Comparison of ENCODE assay signal across 15 cellular contexts in genomic region chr1:200405273-200405672, GRCh38. TPM values are rescaled to one million over a fixed set of nuclear protein-coding genes. Genes with fewer than 3 reads are reported as not detected.
DNase-seq lines count a peak whose midpoint lies in the region; ATAC-seq, FAIRE-seq and TF ChIP-seq lines count a peak whose summit lies in the region.
"Had no signal": no experiment of that assay in that cellular context is flagged by ENCODE, and none has a peak within 500 bp of the region (broad histone marks: within the 10 kb centered on the region; RNA-seq: fewer than 3 reads in every experiment).

No MANE protein-coding gene starts in this region.

- H3K27ac ChIP-seq in IMR-90 (ENCODE audit: insufficient read depth, low read length), result no peak overlapping the region
- no peak overlapping the region for H3K27ac ChIP-seq in K562 (ENCODE audit: extremely low read depth, low read depth, low read length)
- peak overlapping the region; percentile 19 to 94 (median 81) for H3K27ac ChIP-seq in right lobe of liver
- no peak overlapping the region for H3K27ac ChIP-seq in ovary
- H3K27ac ChIP-seq: esophagus muscularis mucosa, sigmoid colon had no signal

- H4K20me1 ChIP-seq in IMR-90 (ENCODE audit: insufficient read depth, low read length) (peaks cover 24% of the 10 kb centered on the region), K562 (replicated peaks; ENCODE audit: control insufficient read depth, insufficient read depth, low read length) (peaks cover 4% of the 10 kb centered on the region; the same call in 1 of the 2 replicates)

- no peak overlapping the region for H3K4ac ChIP-seq in IMR-90 (ENCODE audit: low read depth, low read length)

- H3K9me3 Mint-ChIP-seq in CD14-positive monocyte, result peaks cover 0 to 2% (median 0%) of the 10 kb centered on the region in 7 donors

- peaks cover 20% of the 10 kb centered on the region for H3K36me3 ChIP-seq in IMR-90 (ENCODE audit: control insufficient read depth, insufficient read depth, low read length)
- peaks cover 52% of the 10 kb centered on the region for H3K36me3 ChIP-seq in K562 (ENCODE audit: control insufficient read depth, insufficient read depth, low read length)
- peaks cover 0 to 4% (median 0%) of the 10 kb centered on the region in 4 donors for H3K36me3 ChIP-seq in right lobe of liver
- H3K36me3 ChIP-seq in ovary, result no peaks in the 10 kb centered on the region

- no peaks in the 10 kb centered on the region for H3K9me3 ChIP-seq in IMR-90 (ENCODE audit: control insufficient read depth, insufficient read depth, low read length)
- no peaks in the 10 kb centered on the region for H3K9me3 ChIP-seq in K562 (replicated peaks; ENCODE audit: control insufficient read depth, insufficient read depth, low read depth, low read length)
- no peaks in the 10 kb centered on the region for H3K9me3 ChIP-seq in right lobe of liver
- no peaks in the 10 kb centered on the region for H3K9me3 ChIP-seq in ovary
- H3K9me3 ChIP-seq: esophagus muscularis mucosa, sigmoid colon had no signal

- no peak; the same call in 1 of the 2 replicates for TF ChIP-seq POLR2A in IMR-90 (IDR thresholded peaks at IDR 0.05; ENCODE audit: low read depth, low read length)
- TF ChIP-seq POLR2A in K562 (conservative IDR thresholded peaks at IDR 0.05), result no peak
- TF ChIP-seq POLR2A in right lobe of liver (IDR thresholded peaks at IDR 0.05), result no peak
- no peak for TF ChIP-seq POLR2A in H54 (IDR thresholded peaks at IDR 0.05; ENCODE audit: low read depth, low read length)
- TF ChIP-seq POLR2A in ovary (IDR thresholded peaks at IDR 0.05), result no peak

- no peak overlapping the region for H3K56ac ChIP-seq in IMR-90 (ENCODE audit: extremely low read depth, insufficient read depth, low read length)

- no CpG with 5 or more reads among the region's 2 CpGs for WGBS in IMR-90 (ENCODE audit: extremely low coverage in 2 of 2, insufficient read length in 1 of 2), 2 experiments
- WGBS in K562 (ENCODE audit: insufficient coverage, low coverage, missing lambda C conversion rate), result 57% methylated on average over 2 of the region's 2 CpGs
- 11% methylated on average over 2 of the region's 2 CpGs for WGBS in right lobe of liver (ENCODE audit: insufficient coverage, low coverage, low lambda C conversion rate, missing lambda C conversion rate)
- WGBS in ovary, 3 donors, result 80 to 86% (median 82%) methylated on average over 2 of the region's 2 CpGs

- DNase-seq in CD14-positive monocyte (ENCODE audit: low spot score) (no peak), IMR-90 (no peak), K562 (ENCODE audit: extremely low read depth in 1 of 4, low spot score in 3 of 4) (no peak), right lobe of liver (no peak), H54 (ENCODE audit: insufficient read length, low spot score) (no peak), A172 (ENCODE audit: low spot score) (no peak), ovary (no peak)
- DNase-seq: activated CD4-positive, alpha-beta T cell treated with anti-CD3 and anti-CD28 coated beads, Interleukin-2, amount 50 U/mL, for 1 hour; amygdala; DMS79 treated with DMSO at 0.1 percent for 48 hours; NCI-H510A; sigmoid colon had no signal

- dilution Hi-C loops in IMR-90 (cut with HindIII; ENCODE audit: low sequenced_read_pairs, unreplicated experiment), result no loop called here

- H4K8ac ChIP-seq in IMR-90 (ENCODE audit: low read depth in 2 of 2, low read length in 2 of 2), result no peak overlapping the region

- no peaks in the 10 kb centered on the region for H3K27me3 Mint-ChIP-seq in CD14-positive monocyte (ENCODE audit: low read depth in 3 of 3)

- peak overlapping the region in 1 of 2 donors; percentile 46 for H3K4me3 Mint-ChIP-seq in CD14-positive monocyte

- H3K9me1 ChIP-seq in IMR-90 (ENCODE audit: insufficient read depth, low read length) (peaks cover 9% of the 10 kb centered on the region; the same call in 1 of the 2 replicates), K562 (ENCODE audit: control insufficient read depth, insufficient read depth, low read length) (no peaks in the 10 kb centered on the region)

- FAIRE-seq in K562 (lab: Jason Lieb, UNC) (no peak), H54 (lab: Jason Lieb, UNC) (no peak)

- H3K4me1 ChIP-seq in IMR-90 (ENCODE audit: control insufficient read depth, insufficient read depth, low read length) (peaks cover 8% of the 10 kb centered on the region), K562 (replicated peaks in 1 of 2; ENCODE audit: control insufficient read depth in 2 of 2, insufficient read depth in 2 of 2, low read length in 2 of 2) (peaks cover 17 to 26% of the 10 kb centered on the region in 2 experiments; a peak in 4 of 5 replicates), right lobe of liver (peaks cover 0 to 74% (median 14%) of the 10 kb centered on the region in 4 donors), ovary (ENCODE audit: insufficient read depth) (peaks cover 13% of the 10 kb centered on the region)

- H2BK15ac ChIP-seq in IMR-90 (ENCODE audit: low read depth, low read length), result no peak overlapping the region

- in situ Hi-C loops in IMR-90 (cut with MboI; ENCODE audit: low sequenced_read_pairs), result no loop called here
- in situ Hi-C loops in K562 (cut with MboI), result no loop called here

- H2AK5ac ChIP-seq in IMR-90 (ENCODE audit: low read depth, low read length), result no peak overlapping the region

- H3K4me2 ChIP-seq in IMR-90 (ENCODE audit: low read depth, low read length) (peak overlapping the region; percentile 61; the same call in 1 of the 2 replicates), K562 (ENCODE audit: insufficient read depth, low read length) (no peak overlapping the region)

- TF ChIP-seq EP300 in K562 (IDR thresholded peaks at IDR 0.05; ENCODE audit: low read length) (no peak), ovary (IDR thresholded peaks at IDR 0.05) (no peak)

- H4K5ac ChIP-seq in IMR-90 (ENCODE audit: low read depth, low read length), result no peak overlapping the region

- H2AFZ ChIP-seq in IMR-90 (replicated peaks; ENCODE audit: low read length, poor library complexity), result no peak overlapping the region
- H2AFZ ChIP-seq in K562 (ENCODE audit: low read depth, low read length), result no peak overlapping the region

- H3K36me3 Mint-ChIP-seq in CD14-positive monocyte, result peaks cover 38 to 40% of the 10 kb centered on the region in 2 donors

- H3K9ac ChIP-seq in IMR-90 (ENCODE audit: low read depth, low read length) (no peak overlapping the region), K562 (ENCODE audit: insufficient read depth in 1 of 2, low read depth in 2 of 2, low read length in 2 of 2) (no peak overlapping the region)

- H3K14ac ChIP-seq in IMR-90 (replicated peaks; ENCODE audit: low read depth, low read length), result no peak overlapping the region

- no peak overlapping the region for H2BK120ac ChIP-seq in IMR-90 (ENCODE audit: low read depth, low read length)

- no peaks in the 10 kb centered on the region for H3K27me3 ChIP-seq in IMR-90 (ENCODE audit: control insufficient read depth, insufficient read depth, low read length)
- no peaks in the 10 kb centered on the region for H3K27me3 ChIP-seq in K562 (ENCODE audit: control insufficient read depth in 2 of 2, insufficient read depth in 2 of 2, low read length in 2 of 2)
- H3K27me3 ChIP-seq in right lobe of liver, result no peaks in the 10 kb centered on the region
- H3K27me3 ChIP-seq in ovary, result no peaks in the 10 kb centered on the region
- H3K27me3 ChIP-seq: esophagus muscularis mucosa, sigmoid colon had no signal

- H3K4me1 Mint-ChIP-seq in CD14-positive monocyte, result peaks cover 46% of the 10 kb centered on the region

- no peak overlapping the region for H2AK9ac ChIP-seq in IMR-90 (replicated peaks; ENCODE audit: low read depth, low read length, poor library complexity)

- POLR2A ChIA-PET in IMR-90 (lab: Charles Lee; ENCODE audit: unreplicated experiment), result no interaction called here
- POLR2A ChIA-PET in K562 (lab: Yijun Ruan, JAX), result no interaction called here

- H3K4me3 ChIP-seq in IMR-90 (ENCODE audit: insufficient read depth, low read depth, low read length) (no peak overlapping the region), K562 (no peak overlapping the region), right lobe of liver (peak overlapping the region in 2 of 3 donors; percentile 20 to 22), ovary (no peak overlapping the region)

- no peak for TF ChIP-seq RAD21 in IMR-90 (IDR thresholded peaks at IDR 0.05; ENCODE audit: low read length)
- no peak for TF ChIP-seq RAD21 in K562 (CRISPR knock-in tag; conservative IDR thresholded peaks at IDR 0.05 in 1 of 2, IDR thresholded peaks at IDR 0.05 in 1 of 2)

- no peak overlapping the region for H2BK20ac ChIP-seq in IMR-90 (ENCODE audit: low read depth, low read length)

- ATAC-seq in IMR-90 (ENCODE audit: low read depth), result no peak
- no peak for ATAC-seq in K562
- peak; percentile 11 to 31 (median 16) for ATAC-seq in right lobe of liver
- no peak for ATAC-seq in HG03469 (IDR thresholded peaks at IDR 0.05; ENCODE audit: unreplicated experiment)
- ATAC-seq: left lobe of liver had no signal

- H3K79me1 ChIP-seq in IMR-90 (ENCODE audit: low read depth in 1 of 2, low read length in 2 of 2), result peaks cover 20 to 42% of the 10 kb centered on the region in 2 experiments

- peaks cover 51% of the 10 kb centered on the region for H3K79me2 ChIP-seq in K562 (ENCODE audit: control insufficient read depth, insufficient read depth, low read length)

- H3K23ac ChIP-seq in IMR-90 (ENCODE audit: low read depth, low read length), result no peak overlapping the region

- intact Hi-C loops in CD14-positive monocyte (cut with micrococcal nuclease), result loop anchor here (5.0 to 10.0 kb wide), 2 partner anchors 38 to 50 kb away; no protein-coding TSS in a partner anchor
- intact Hi-C loops in IMR-90 (cut with micrococcal nuclease), result loop anchor here (10.0 kb wide), 2 partner anchors 270 to 720 kb away; no protein-coding TSS in a partner anchor
- intact Hi-C loops in K562 (cut with micrococcal nuclease), result no loop called here
- intact Hi-C loops in right lobe of liver (cut with DNase I), result no loop called here
- intact Hi-C loops in ovary (cut with DNase I), result no loop called here

- H2BK5ac ChIP-seq in IMR-90 (ENCODE audit: low read depth, low read length, poor library complexity, severe bottlenecking), result no peak overlapping the region

- CTCF ChIA-PET in IMR-90 (lab: Yijun Ruan, JAX) (no interaction called here), K562 (lab: Yijun Ruan, JAX; ENCODE audit: low intra/inter-chr PET ratio) (no interaction called here)

- H3K27ac Mint-ChIP-seq in CD14-positive monocyte, result peak overlapping the region in 4 of 7 donors; percentile 6 to 69 (median 59)

- no peak overlapping the region for H3K18ac ChIP-seq in IMR-90 (ENCODE audit: low read depth, low read length)

- no peak overlapping the region for H4K91ac ChIP-seq in IMR-90 (ENCODE audit: insufficient read depth, low read depth, low read length)

- TF ChIP-seq CTCF in CD14-positive monocyte (IDR thresholded peaks at IDR 0.05) (no peak), IMR-90 (conservative IDR thresholded peaks at IDR 0.05; ENCODE audit: low read depth, low read length) (no peak), K562 (IDR thresholded peaks at IDR 0.05 in 2 of 3, conservative IDR thresholded peaks at IDR 0.05 in 1 of 3; ENCODE audit: insufficient read depth in 2 of 3, low read depth in 1 of 3, low read length in 3 of 3) (no peak), right lobe of liver (IDR thresholded peaks at IDR 0.05) (no peak), ovary (IDR thresholded peaks at IDR 0.05) (no peak)

- BruUV-seq in IMR-90 (replicated peaks; lab: Mats Ljungman, UMichigan) (no TSS peak), K562 (replicated peaks; lab: Mats Ljungman, UMichigan) (no TSS peak)

RNA-seq across cellular contexts. Expression of gene ZNF281, which starts 4.6 kb away (rescaled TPM):
- polyA plus RNA-seq in CD14-positive monocyte, result 10 to 100 TPM; 26.6 to 30.6 TPM
- 37.5 and 38.0 TPM in 2 replicates for total RNA-seq in IMR-90 (2012; rRNA removed)
- polyA plus RNA-seq in IMR-90 (2012; rRNA removed), result 5.4 and 7.0 TPM in 2 replicates
- polyA plus RNA-seq in IMR-90 (2012; cell fraction: cytosol; rRNA removed), result 1.1 and 1.7 TPM in 2 replicates
- polyA plus RNA-seq in IMR-90 (2012; cell fraction: nucleus; rRNA removed; ENCODE audit: low replicate concordance), result 2.1 and 9.7 TPM in 2 replicates
- total RNA-seq in K562 (2011; cell fraction: chromatin; rRNA removed; ENCODE audit: low replicate concordance), result 10.0 and 29.7 TPM in 2 replicates
- total RNA-seq in K562 (2011; cell fraction: nucleolus; rRNA removed), result 6.0 and 8.4 TPM in 2 replicates
- total RNA-seq in K562 (2011; cell fraction: nucleoplasm; rRNA removed), result 13.1 and 14.9 TPM in 2 replicates
- total RNA-seq in K562 (2014; rRNA removed), result 16.5 and 21.5 TPM in 2 replicates
- 21.2 and 22.5 TPM in 2 replicates for total RNA-seq in K562 (2014; rRNA removed; fragmentation: Illumina TruSeq; extraction: Trizol)
- total RNA-seq in K562 (2015; rRNA removed; fragmentation: Illumina TruSeq; extraction: Trizol), result 24.3 and 24.9 TPM in 2 replicates
- 21.0 and 22.7 TPM in 2 replicates for total RNA-seq in K562 (2021)
- polyA plus RNA-seq in K562 (2011; rRNA removed), result 11.5 and 13.4 TPM in 2 replicates
- 3.6 and 5.6 TPM in 2 replicates for polyA plus RNA-seq in K562 (2011; cell fraction: cytosol; rRNA removed)
- 9.8 and 10.1 TPM in 2 replicates for polyA plus RNA-seq in K562 (2011; cell fraction: nucleus; rRNA removed)
- 10.6 and 11.8 TPM in 2 replicates for polyA plus RNA-seq in K562 (2012)
- polyA plus RNA-seq in K562 (2014; fragmentation: Illumina TruSeq; extraction: Trizol), result 18.3 and 20.2 TPM in 2 replicates
- 10 to 100 TPM in 1 of 2 experiments, 1 to 10 TPM in 1; 9.6 to 12.8 TPM for polyA plus RNA-seq in K562 (2014; fragmentation: Nextera tagmentation; extraction: Ambion mirVana)
- 11.3 and 12.0 TPM in 2 replicates for polyA plus RNA-seq in K562 (2014; rRNA removed)
- 23.6 and 26.4 TPM in 2 replicates for polyA minus RNA-seq in K562 (2011; rRNA and poly(A)+ RNA removed)
- polyA minus RNA-seq in K562 (2011; cell fraction: cytosol; rRNA and poly(A)+ RNA removed), result 11.1 and 11.2 TPM in 2 replicates
- 9.3 and 18.7 TPM in 2 replicates for polyA minus RNA-seq in K562 (2011; cell fraction: nucleus; rRNA and poly(A)+ RNA removed)
- 10 to 100 TPM; 12.6 to 15.2 (median 13.8) TPM for total RNA-seq in right lobe of liver
- total RNA-seq in A172 (2014; rRNA removed; shearing (Covaris generic)), result 17.1 and 19.1 TPM in 2 replicates
- 10 to 100 TPM in 4 of 7 donors, 1 to 10 TPM in 3; 8.3 to 12.4 (median 10.7) TPM for total RNA-seq in ovary
- 10 to 100 TPM in 1 of 2 donors, 1 to 10 TPM in 1; 3.7 to 11.2 TPM for polyA plus RNA-seq in ovary

Comparison
In these comparisons a context has a peak if more than half of its experiments do, and no peak if none do; other contexts are left out.
1. ATAC-seq: peak in right lobe of liver (4 of 4); none in IMR-90 (single experiment), K562 (single experiment) and HG03469 (single experiment).
2. H3K27ac ChIP-seq: peak in right lobe of liver (3 of 3); none in IMR-90 (single experiment), K562 (single experiment) and ovary (0 of 2).
3. H3K4me3 ChIP-seq: peak in right lobe of liver (2 of 3); none in IMR-90 (single experiment), K562 (single experiment) and ovary (single experiment).
4. intact Hi-C loops: an anchor here in CD14-positive monocyte (5.0 to 10.0 kb wide) and IMR-90 (10.0 kb wide); none called in K562, right lobe of liver and ovary.